Comparison of ENCODE assay signal across 19 cellular contexts in genomic region chr7:5172196-5172800, GRCh38.
"Had no signal": no experiment of that assay in that cellular context is flagged by ENCODE, and none has a peak within 500 bp of the region (broad histone marks: within the 10 kb centered on the region; RNA-seq: fewer than 3 reads in every experiment).

No MANE protein-coding gene starts in this region.

- H3K27ac ChIP-seq: body of pancreas, KMS-11, PC-9 had no signal

- ATAC-seq: activated CD8-positive, alpha-beta T cell treated with anti-CD3 and anti-CD28 coated beads, Interleukin-2, amount 10 ng/mL, durations not matched to agents 7 days and 5 days; body of pancreas; WTC11 had no signal

- H3K9me3 ChIP-seq: body of pancreas had no signal

- H3K27me3 ChIP-seq: body of pancreas had no signal

- H3K9ac ChIP-seq: KMS-11 had no signal

- DNase-seq: activated CD4-positive, alpha-beta T cell treated with anti-CD3 and anti-CD28 coated beads for 48 hours; activated CD4-positive, alpha-beta T cell treated with anti-CD3 and anti-CD28 coated beads, Interleukin-2, amount 50 U/mL, for 4 hours; activated CD4-positive, CD25-positive, alpha-beta regulatory T cell treated with anti-CD3 and anti-CD28 coated beads, Interleukin-2, amount 50 U/mL, for 72 hours; activated CD8-positive, alpha-beta memory T cell treated with anti-CD3 and anti-CD28 coated beads, Interleukin-2, amount 50 U/mL, for 48 hours; activated CD8-positive, alpha-beta T cell treated with anti-CD3 and anti-CD28 coated beads, Interleukin-2, amount 10 ng/mL, durations not matched to agents 7 days and 5 days; activated naive CD4-positive, alpha-beta T cell; activated T-cell treated with anti-CD3 and anti-CD28 coated beads, Interleukin-2, amount 50 U/mL, for 1 hour; body of pancreas; MM.1S; NCI-H1105 treated with DMSO at 0.1 percent for 48 hours; NCI-H1436 treated with DMSO at 0.1 percent for 48 hours; NCI-H187; NCI-H2081; NCI-H510A; NCI-H526 treated with DMSO at 0.1 percent for 48 hours; PC-9; SHP77 treated with DMSO at 0.1 percent for 48 hours had no signal

- H3K4me3 ChIP-seq: body of pancreas, PC-9 had no signal
